ENCODE assay signal across 24 cellular contexts in the genomic region with DNA sequence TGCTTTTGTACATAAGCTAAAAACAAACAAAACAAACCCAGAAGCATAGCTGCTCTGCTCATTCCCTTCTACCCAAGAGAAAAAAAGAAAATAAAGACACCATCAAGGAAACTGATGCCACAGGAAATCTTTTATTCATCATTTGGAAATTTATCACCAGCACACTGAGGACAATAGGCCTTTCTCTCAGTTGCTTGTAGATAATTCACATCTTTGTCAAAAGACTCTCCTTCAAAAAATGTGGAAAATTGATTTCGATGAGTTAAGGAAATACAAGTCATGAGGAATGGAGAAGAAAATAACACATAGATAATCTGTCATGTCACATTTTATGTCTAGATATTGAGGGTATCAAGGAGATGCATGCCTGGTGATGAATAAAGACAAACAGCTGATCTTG. TPM values are rescaled to one million over a fixed set of nuclear protein-coding genes. Genes with fewer than 3 reads are reported as not detected.
DNase-seq lines count a peak whose midpoint lies in the region; ATAC-seq and TF ChIP-seq lines count a peak whose summit lies in the region.
"Had no signal": no experiment of that assay in that cellular context is flagged by ENCODE, and none has a peak within 500 bp of the region (broad histone marks: within the 10 kb centered on the region; RNA-seq: fewer than 3 reads in every experiment).

No MANE protein-coding gene starts in this region.

- H3K36me3 ChIP-seq in heart left ventricle (no peaks in the 10 kb centered on the region), HAP-1 (replicated peaks) (no peaks in the 10 kb centered on the region)
- H3K36me3 ChIP-seq: SJSA1 had no signal

- DNase-seq in COLO829 (ENCODE audit: low spot score) (peak; percentile 26), dorsolateral prefrontal cortex (no peak), medulla oblongata (ENCODE audit: extremely low spot score) (peak; percentile 26), heart left ventricle (no peak), SW 1271 (lab: John Stamatoyannopoulos, UW) (no peak), HAP-1 (ENCODE audit: low spot score in 2 of 2) (no peak)
- DNase-seq: Caco-2; CD4-positive, alpha-beta memory T cell; DMS 273 treated with DMSO at 0.1 percent for 48 hours; DMS79 treated with DMSO at 0.1 percent for 48 hours; Kasumi-1; NCI-H1092 treated with DMSO at 0.1 percent for 48 hours; NCI-H1436; NCI-H187; NCI-H2081 treated with DMSO at 0.1 percent for 48 hours; NCI-H2171 treated with DMSO at 0.1 percent for 48 hours; NCI-H524; NCI-H748 treated with DMSO at 0.1 percent for 48 hours; NK-92 treated with Interleukin-12 subunit alpha and Interleukin-12 subunit beta, amount 100 ng/mL, for 24 hours; PC-9; Right ventricle myocardium superior had no signal

- H3K4me3 ChIP-seq in dorsolateral prefrontal cortex (peak overlapping the region in 1 of 59 donors; percentile 14), heart left ventricle (no peak overlapping the region), HAP-1 (no peak overlapping the region)
- H3K4me3 ChIP-seq: PC-9, SJSA1 had no signal

- in situ Hi-C loops in HAP-1 (cut with MboI; ENCODE audit: low sequenced_read_pairs): no loop called here

- intact Hi-C loops in dorsolateral prefrontal cortex (cut with DNase I) (no loop called here), heart left ventricle (cut with DNase I) (no loop called here)

- no peak for TF ChIP-seq POLR2A in heart left ventricle (IDR thresholded peaks at IDR 0.05)

- TF ChIP-seq CTCF in dorsolateral prefrontal cortex (IDR thresholded peaks at IDR 0.05 in 54 of 56, conservative IDR thresholded peaks at IDR 0.05 in 2 of 56; ENCODE audit: low read depth in 1 of 56, partially characterized antibody in 56 of 56): no peak
- TF ChIP-seq CTCF in heart left ventricle (IDR thresholded peaks at IDR 0.05): no peak

- no peaks in the 10 kb centered on the region for H3K4me1 ChIP-seq in heart left ventricle
- no peaks in the 10 kb centered on the region for H3K4me1 ChIP-seq in HAP-1
- H3K4me1 ChIP-seq: Caco-2, SJSA1 had no signal

- H3K27ac ChIP-seq in dorsolateral prefrontal cortex (peak overlapping the region in 53 of 59 donors; percentile 1 to 81 (median 61)), temporal lobe (ENCODE audit: low read depth, low read length) (peak overlapping the region; percentile 5), heart left ventricle (no peak overlapping the region)
- H3K27ac ChIP-seq: PC-9, SJSA1 had no signal

- 80 to 88% (median 81%) methylated on average over 1 of the region's 1 CpG for WGBS in heart left ventricle, 4 donors

- no peaks in the 10 kb centered on the region for H3K27me3 ChIP-seq in dorsolateral prefrontal cortex
- no peaks in the 10 kb centered on the region for H3K27me3 ChIP-seq in heart left ventricle
- no peaks in the 10 kb centered on the region for H3K27me3 ChIP-seq in HAP-1 (ENCODE audit: low read depth)
- H3K27me3 ChIP-seq: SJSA1 had no signal

- H3K9me3 ChIP-seq in heart left ventricle (peaks cover 0 to 20% (median 0%) of the 10 kb centered on the region in 12 donors), HAP-1 (no peaks in the 10 kb centered on the region)
- H3K9me3 ChIP-seq: Caco-2, SJSA1 had no signal

- no peak for ATAC-seq in heart left ventricle
- ATAC-seq: HepG2 had no signal

RNA-seq across cellular contexts. Expression of a gene that starts 53.5 kb away (rescaled TPM):
- 10 to 100 TPM; 24.5 to 48.8 (median 36.0) TPM for total RNA-seq in dorsolateral prefrontal cortex
- total RNA-seq in temporal lobe: 25.3 TPM
- total RNA-seq in heart left ventricle: 10 to 100 TPM in 1 of 9 donors, 1 to 10 TPM in 8; 5.6 to 10.0 (median 7.8) TPM
- 1 to 10 TPM; 5.5 to 6.6 TPM for polyA plus RNA-seq in heart left ventricle

Comparison
In these comparisons a context has a peak if more than half of its experiments do, and no peak if none do; other contexts are left out.
1. DNase-seq: peak in COLO829 (single experiment) and medulla oblongata (single experiment); none in dorsolateral prefrontal cortex (0 of 10), heart left ventricle (0 of 5), SW 1271 (0 of 2) and HAP-1 (0 of 2).
2. H3K27ac ChIP-seq: peak in dorsolateral prefrontal cortex (53 of 59) and temporal lobe (single experiment); none in heart left ventricle (0 of 12).